27 cellular contexts compared by ENCODE assay signal in genomic region chr6:132719736-132720448, GRCh38. TPM values are rescaled to one million over a fixed set of nuclear protein-coding genes. Genes with fewer than 3 reads are reported as not detected.
DNase-seq lines count a peak whose midpoint lies in the region; ATAC-seq, FAIRE-seq and TF ChIP-seq lines count a peak whose summit lies in the region.
"Had no signal": no experiment of that assay in that cellular context is flagged by ENCODE, and none has a peak within 500 bp of the region (broad histone marks: within the 10 kb centered on the region; RNA-seq: fewer than 3 reads in every experiment).

No MANE protein-coding gene starts in this region.

- DNase-seq in Caki2 (ENCODE audit: low read depth): peak; percentile 39
- peak; percentile 34 for DNase-seq in HuH-7.5 (ENCODE audit: low spot score)
- no peak for DNase-seq in progenitor cell of endocrine pancreas (ENCODE audit: low spot score, unreplicated experiment)
- no peak for DNase-seq in NCI-H345 (lab: John Stamatoyannopoulos, UW)
- no peak for DNase-seq in T-helper 1 cell
- DNase-seq in GM12891 (ENCODE audit: insufficient read length, low spot score): no peak
- DNase-seq: C1 segment of cervical spinal cord; CD4-positive, alpha-beta memory T cell; COR-L47; DMS 273 treated with DMSO at 0.1 percent for 48 hours; DND-41; GM23248; H7; HFFc6; NCI-H1092; NCI-H1417 treated with DMSO at 0.1 percent for 48 hours; NCI-H187; NCI-H2081 treated with DMSO at 0.1 percent for 48 hours; NCI-H2171; NCI-H524 treated with DMSO at 0.1 percent for 48 hours; NCI-H82; PC-9; Right ventricle myocardium superior had no signal

- WGBS in liver: 59% methylated on average over 10 of the region's 10 CpGs

- peaks cover 1 to 29% (median 18%) of the 10 kb centered on the region in 4 donors for H3K36me3 ChIP-seq in liver (ENCODE audit: control insufficient read depth in 4 of 4, insufficient read depth in 3 of 4, low read depth in 1 of 4, low read length in 3 of 4)
- H3K36me3 ChIP-seq: SJSA1 had no signal

- peak overlapping the region; percentile 89 to 96 for H3K27ac ChIP-seq in liver (ENCODE audit: low read depth in 1 of 2, low read length in 2 of 2)
- H3K27ac ChIP-seq: GM23248, PC-9, SJSA1 had no signal

- TF ChIP-seq RAD21 in liver (IDR thresholded peaks at IDR 0.05): peak; percentile 26 to 34

- peak overlapping the region; percentile 8 for H3K27ac Mint-ChIP-seq in progenitor cell of endocrine pancreas
- H3K27ac Mint-ChIP-seq: HFFc6 had no signal

- no peaks in the 10 kb centered on the region for H3K36me3 Mint-ChIP-seq in progenitor cell of endocrine pancreas (ENCODE audit: insufficient read depth)
- H3K36me3 Mint-ChIP-seq: CD4-positive, alpha-beta memory T cell had no signal

- H3K9me3 Mint-ChIP-seq in progenitor cell of endocrine pancreas (ENCODE audit: low read depth): peaks cover 3% of the 10 kb centered on the region
- H3K9me3 Mint-ChIP-seq: CD4-positive, alpha-beta memory T cell; HFFc6 had no signal

- H3K27me3 ChIP-seq in liver (ENCODE audit: control insufficient read depth in 4 of 4, insufficient read depth in 4 of 4, low read length in 3 of 4): no peaks in the 10 kb centered on the region
- H3K27me3 ChIP-seq: SJSA1 had no signal

- no peak for ATAC-seq in esophagus mucosa

- no peak for FAIRE-seq in GM12891 (lab: Jason Lieb, UNC)
- FAIRE-seq: A204.1 had no signal

- H3K4me3 ChIP-seq in liver (ENCODE audit: low read depth in 1 of 3, low read length in 3 of 3): no peak overlapping the region
- H3K4me3 ChIP-seq: GM23248, PC-9, SJSA1 had no signal

- H3K27me3 Mint-ChIP-seq in progenitor cell of endocrine pancreas: no peaks in the 10 kb centered on the region

- TF ChIP-seq CTCF in liver (IDR thresholded peaks at IDR 0.05; ENCODE audit: low read depth, low read length, missing input control): no peak
- TF ChIP-seq CTCF in progenitor cell of endocrine pancreas (IDR thresholded peaks at IDR 0.05; ENCODE audit: unreplicated experiment): no peak

- in situ Hi-C loops in Caki2 (cut with HindIII; ENCODE audit: low pct_unique_long_range_greater_than_20kb, low sequenced_read_pairs): no loop called here

- H3K4me1 Mint-ChIP-seq in progenitor cell of endocrine pancreas (ENCODE audit: low read depth): peaks cover 11% of the 10 kb centered on the region
- H3K4me1 Mint-ChIP-seq: CD4-positive, alpha-beta memory T cell had no signal

- TF ChIP-seq POLR2A in GM12891 (IDR thresholded peaks at IDR 0.05; ENCODE audit: low read depth, low read length): no peak

- H3K9ac ChIP-seq in liver (ENCODE audit: low read depth in 1 of 2, low read length in 2 of 2): peak overlapping the region; percentile 64 to 93
- H3K9ac ChIP-seq: GM23248 had no signal

- no peak overlapping the region for H3K4me3 Mint-ChIP-seq in progenitor cell of endocrine pancreas (ENCODE audit: low read depth)
- H3K4me3 Mint-ChIP-seq: CD4-positive, alpha-beta memory T cell; HFFc6 had no signal

- no peaks in the 10 kb centered on the region for H3K9me3 ChIP-seq in liver (ENCODE audit: control insufficient read depth in 4 of 4, low read length in 3 of 4)
- H3K9me3 ChIP-seq: SJSA1 had no signal

- H3K4me1 ChIP-seq in liver (ENCODE audit: control insufficient read depth in 4 of 4, insufficient read depth in 4 of 4, low read length in 3 of 4): peaks cover 4 to 37% (median 15%) of the 10 kb centered on the region in 4 donors
- H3K4me1 ChIP-seq: SJSA1 had no signal

TF ChIP-seq in liver, 16 proteins besides CTCF, POLR2A, EP300 and RAD21 (continues in another document):
- TF ChIP-seq ATF3 (IDR thresholded peaks at IDR 0.05): no peak
- TF ChIP-seq REST (IDR thresholded peaks at IDR 0.05): peak; percentile 64
- TF ChIP-seq JUND (IDR thresholded peaks at IDR 0.05): peak in 1 of 2 donors; percentile 85
- peak; percentile 54 for TF ChIP-seq FOXA2 (IDR thresholded peaks at IDR 0.05)
- TF ChIP-seq NR2F2 (IDR thresholded peaks at IDR 0.05): no peak
- TF ChIP-seq YY1 (IDR thresholded peaks at IDR 0.05): peak; percentile 65
- peak; percentile 28 to 56 for TF ChIP-seq HNF4A (conservative IDR thresholded peaks at IDR 0.05)
- TF ChIP-seq HNF4G (IDR thresholded peaks at IDR 0.05): no peak
- peak; percentile 29 for TF ChIP-seq MAX (IDR thresholded peaks at IDR 0.05)

TF ChIP-seq in GM12891, 5 proteins besides CTCF, POLR2A, EP300 and RAD21:
- TF ChIP-seq SPI1 (IDR thresholded peaks at IDR 0.05; ENCODE audit: low read depth, low read length): no peak
- TF ChIP-seq TAF1 (IDR thresholded peaks at IDR 0.05; ENCODE audit: low read depth, low read length): no peak
- TF ChIP-seq POLR2AphosphoS5 (IDR thresholded peaks at IDR 0.05; ENCODE audit: low read depth, low read length): no peak
- no peak for TF ChIP-seq PAX5 (IDR thresholded peaks at IDR 0.05; ENCODE audit: insufficient read depth, low read length, severe bottlenecking)
- no peak for TF ChIP-seq POU2F2 (IDR thresholded peaks at IDR 0.05; ENCODE audit: low read depth, low read length)

RNA-seq across cellular contexts. Expression of gene VNN1, which starts 6.0 kb away (rescaled TPM):
- not detected in 2 replicates for total RNA-seq in Caki2 (2014; rRNA removed; shearing (Covaris generic); ENCODE audit: low replicate concordance)
- total RNA-seq in liver (100 to 1,000 TPM in 1 of 2 donors, 1 to 10 TPM in 1; 2.7 to 132 TPM), progenitor cell of endocrine pancreas (not detected in 2 replicates), esophagus mucosa (0.12 TPM)
- 10 to 100 TPM; 54.9 to 62.6 TPM for polyA plus RNA-seq in liver
- 0.03 TPM for polyA plus RNA-seq in GM12891 (2012; ENCODE audit: low read depth, missing spikeins)
- total RNA-seq: H7, SJSA1 had no signal
- polyA plus RNA-seq: CD4-positive, alpha-beta memory T cell had no signal

RNA-seq across cellular contexts. Expression of gene VNN2, which starts 37.8 kb away (rescaled TPM):
- total RNA-seq in Caki2 (2014; rRNA removed; shearing (Covaris generic); ENCODE audit: low replicate concordance): not detected in 2 replicates
- total RNA-seq in liver (10 to 100 TPM; 17.6 to 22.0 TPM), progenitor cell of endocrine pancreas (not detected in 2 replicates), esophagus mucosa (0.28 TPM)
- 1 to 10 TPM; 1.6 to 4.6 TPM for polyA plus RNA-seq in liver
- polyA plus RNA-seq in GM12891 (2012; ENCODE audit: low read depth, missing spikeins): 16.5 TPM
- total RNA-seq: GM23248, H7, HFFc6 had no signal

Comparison
In these comparisons a context has a peak if more than half of its experiments do, and no peak if none do; other contexts are left out.
1. DNase-seq: peak in Caki2 (single experiment) and HuH-7.5 (single experiment); none in progenitor cell of endocrine pancreas (single experiment), NCI-H345 (single experiment), T-helper 1 cell (0 of 5) and GM12891 (single experiment).
2. RNA of gene VNN2, which starts 37.8 kb away (total RNA-seq): 17.6 to 22.0 TPM in liver; 0.28 TPM in esophagus mucosa (single experiment), not detected in Caki2 and not detected in progenitor cell of endocrine pancreas; every median in the first group is over 10 times any median in the second.